ENCODE assay signal across 23 cellular contexts in genomic region chr11:116334596-116334995, GRCh38.
"Had no signal": no experiment of that assay in that cellular context is flagged by ENCODE, and none has a peak within 500 bp of the region (broad histone marks: within the 10 kb centered on the region; RNA-seq: fewer than 3 reads in every experiment).

No MANE protein-coding gene starts in this region.

- DNase-seq: activated CD4-positive, alpha-beta T cell treated with anti-CD3 and anti-CD28 coated beads for 48 hours; activated CD4-positive, alpha-beta T cell treated with anti-CD3 and anti-CD28 coated beads, Interleukin-2, amount 50 U/mL, for 4 hours; activated CD4-positive, CD25-positive, alpha-beta regulatory T cell treated with anti-CD3 and anti-CD28 coated beads, Interleukin-2, amount 50 U/mL, for 72 hours; activated CD8-positive, alpha-beta T cell treated with anti-CD3 and anti-CD28 coated beads, Interleukin-2, amount 10 ng/mL, durations not matched to agents 7 days and 5 days; activated gamma-delta T cell; activated naive CD4-positive, alpha-beta T cell treated with anti-CD3 and anti-CD28 coated beads for 36 hours; activated T-cell treated with anti-CD3 and anti-CD28 coated beads, Interleukin-2, amount 50 U/mL, for 48 hours; amygdala; brain microvascular endothelial cell; IMR-90; Kasumi-1; KBM-7; NCI-H1048; NCI-H1694; NCI-H2029; NCI-H345; NCI-H510A; Peyer's patch; SHP77 had no signal

- H3K36me3 ChIP-seq: brain microvascular endothelial cell, Peyer's patch had no signal

- H3K36me3 Mint-ChIP-seq: activated naive CD8-positive, alpha-beta T cell had no signal

- H3K4me3 ChIP-seq: Peyer's patch had no signal

- H3K27me3 ChIP-seq: brain microvascular endothelial cell, Peyer's patch had no signal

- ATAC-seq: activated CD8-positive, alpha-beta T cell treated with anti-CD3 and anti-CD28 coated beads, Interleukin-2, amount 10 ng/mL, durations not matched to agents 7 days and 5 days; activated T-helper 17 cell treated with anti-CD3 and anti-CD28 coated beads, Interleukin-2, amount 50 U/mL, for 72 hours; WTC11 had no signal

- H3K27ac ChIP-seq: brain microvascular endothelial cell, Peyer's patch had no signal

- H3K27ac Mint-ChIP-seq: activated CD8-positive, alpha-beta T cell treated with anti-CD3 and anti-CD28 coated beads, Interleukin-2, amount 10 ng/mL, durations not matched to agents 7 days and 5 days; activated naive CD4-positive, alpha-beta T cell treated with anti-CD3 and anti-CD28 coated beads for 36 hours; activated naive CD8-positive, alpha-beta T cell; activated T-helper 17 cell treated with anti-CD3 and anti-CD28 coated beads, Interleukin-2, amount 50 U/mL, for 72 hours; T-helper 1 cell treated with Interleukin-12 subunit alpha and Interleukin-12 subunit beta and Interleukin-4 antibody, amounts not matched to agents 30 μg/mL and 1 μg/mL, for 36 hours; WTC11 had no signal

- H3K9me3 ChIP-seq: Peyer's patch had no signal

- H3K4me1 ChIP-seq: Peyer's patch had no signal

- H3K4me3 Mint-ChIP-seq: activated CD8-positive, alpha-beta T cell treated with anti-CD3 and anti-CD28 coated beads, Interleukin-2, amount 10 ng/mL, durations not matched to agents 7 days and 5 days; activated naive CD4-positive, alpha-beta T cell treated with anti-CD3 and anti-CD28 coated beads for 36 hours; activated naive CD8-positive, alpha-beta T cell; activated T-helper 17 cell treated with anti-CD3 and anti-CD28 coated beads, Interleukin-2, amount 50 U/mL, for 72 hours; T-helper 1 cell treated with Interleukin-12 subunit alpha and Interleukin-12 subunit beta and Interleukin-4 antibody, amounts not matched to agents 30 μg/mL and 1 μg/mL, for 36 hours; WTC11 had no signal

- H3K4me1 Mint-ChIP-seq: activated T-helper 17 cell treated with anti-CD3 and anti-CD28 coated beads, Interleukin-2, amount 50 U/mL, for 72 hours had no signal
